In genomic region chr12:4293942-4294505, GRCh38 we compare ENCODE assay signal across 11 cellular contexts. TPM values are rescaled to one million over a fixed set of nuclear protein-coding genes. Genes with fewer than 3 reads are reported as not detected.
DNase-seq lines count a peak whose midpoint lies in the region; TF ChIP-seq lines count a peak whose summit lies in the region.
"Had no signal": no experiment of that assay in that cellular context is flagged by ENCODE, and none has a peak within 500 bp of the region (broad histone marks: within the 10 kb centered on the region; RNA-seq: fewer than 3 reads in every experiment).

No MANE protein-coding gene starts in this region.

- no peaks in the 10 kb centered on the region for H3K27me3 ChIP-seq in WERI-Rb-1 (ENCODE audit: insufficient read depth, low read depth, severe bottlenecking)
- H3K27me3 ChIP-seq in neuronal stem cell (ENCODE audit: control insufficient read depth in 3 of 3, insufficient read depth in 3 of 3, low read depth in 1 of 3, low read length in 3 of 3): no peaks in the 10 kb centered on the region
- H3K27me3 ChIP-seq in breast epithelium: no peaks in the 10 kb centered on the region

- POLR2A ChIA-PET in GM10248 (lab: Yijun Ruan, JAX): interaction anchor here (0.6 kb wide), 1 partner anchor 409 kb away, joined by 4 read pairs; no protein-coding TSS in a partner anchor

- peak overlapping the region; percentile 93 for H3K27ac Mint-ChIP-seq in activated CD4-positive, alpha-beta T cell treated with anti-CD3 and anti-CD28 coated beads, Interleukin-2, amount 10 ng/mL, durations not matched to agents 24 days and 14 days
- H3K27ac Mint-ChIP-seq in endothelial cell (ENCODE audit: unreplicated experiment): peak overlapping the region; percentile 80

- H3K18ac ChIP-seq in neuronal stem cell (ENCODE audit: low read length): no peak overlapping the region

- H2BK5ac ChIP-seq in neuronal stem cell (ENCODE audit: low read length): no peak overlapping the region

- no peak overlapping the region for H2AFZ ChIP-seq in neuronal stem cell (ENCODE audit: low read length)

- TF ChIP-seq CTCF in WERI-Rb-1 (IDR thresholded peaks at IDR 0.05; ENCODE audit: low read depth, low read length) (no peak), endothelial cell (IDR thresholded peaks at IDR 0.05; ENCODE audit: unreplicated experiment) (no peak), GM10248 (IDR thresholded peaks at IDR 0.05; ENCODE audit: control extremely low read depth, extremely low read depth, low read depth, missing control alignments) (no peak), breast epithelium (IDR thresholded peaks at IDR 0.05) (no peak)

- no peaks in the 10 kb centered on the region for H3K36me3 ChIP-seq in WERI-Rb-1
- H3K36me3 ChIP-seq in neuronal stem cell (replicated peaks in 1 of 2; ENCODE audit: control insufficient read depth in 2 of 2, insufficient read depth in 2 of 2, low read length in 2 of 2): peaks cover 37 to 97% of the 10 kb centered on the region in 2 donors
- no peaks in the 10 kb centered on the region for H3K36me3 ChIP-seq in breast epithelium

- no peak overlapping the region for H3K4ac ChIP-seq in neuronal stem cell (ENCODE audit: low read length)

- no peak overlapping the region for H2BK12ac ChIP-seq in neuronal stem cell (ENCODE audit: low read length)

- no peaks in the 10 kb centered on the region for H3K9me3 Mint-ChIP-seq in activated CD4-positive, alpha-beta T cell treated with anti-CD3 and anti-CD28 coated beads, Interleukin-2, amount 10 ng/mL, durations not matched to agents 24 days and 14 days
- H3K9me3 Mint-ChIP-seq in endothelial cell (ENCODE audit: unreplicated experiment): no peaks in the 10 kb centered on the region

- H4K91ac ChIP-seq in neuronal stem cell (ENCODE audit: low read depth, low read length, poor library complexity): no peak overlapping the region

- H2AK5ac ChIP-seq in neuronal stem cell (ENCODE audit: low read depth, low read length): no peak overlapping the region

- H3K27ac ChIP-seq in WERI-Rb-1 (peak overlapping the region; percentile 83), neuronal stem cell (replicated peaks; ENCODE audit: low read length) (peak overlapping the region; percentile 64), breast epithelium (peak overlapping the region in 1 of 2 donors; percentile 70)
- H3K27ac ChIP-seq: A549 had no signal

- peaks cover 8% of the 10 kb centered on the region for H3K79me1 ChIP-seq in neuronal stem cell (ENCODE audit: low read depth, low read length)

- H2BK15ac ChIP-seq in neuronal stem cell (ENCODE audit: low read length): no peak overlapping the region

- H3K9ac ChIP-seq in neuronal stem cell (ENCODE audit: low read depth, low read length, poor library complexity): no peak overlapping the region

- H3K4me3 ChIP-seq in WERI-Rb-1 (ENCODE audit: low read depth, low read length): no peak overlapping the region
- H3K4me3 ChIP-seq in neuronal stem cell (ENCODE audit: low read length in 2 of 2): no peak overlapping the region
- peak overlapping the region in 1 of 3 donors; percentile 27 for H3K4me3 ChIP-seq in breast epithelium
- H3K4me3 ChIP-seq: A549 had no signal

- WGBS in neuronal stem cell (ENCODE audit: extremely low coverage in 2 of 2, insufficient read length in 2 of 2, insufficient replicate concordance in 1 of 2), 2 donors: no CpG with 5 or more reads among the region's 16 CpGs

- H2BK120ac ChIP-seq in neuronal stem cell (ENCODE audit: low read depth, low read length): no peak overlapping the region

- DNase-seq in activated CD4-positive, alpha-beta T cell treated with anti-CD3 and anti-CD28 coated beads, Interleukin-2, amount 10 ng/mL, durations not matched to agents 24 days and 14 days: no peak
- DNase-seq in activated CD4-positive, alpha-beta T cell treated with anti-CD3 and anti-CD28 coated beads for 4 hours: no peak
- DNase-seq in WERI-Rb-1 (peak; percentile 82), endothelial cell (ENCODE audit: low spot score) (no peak), neuronal stem cell (ENCODE audit: low spot score) (no peak), GM10248 (ENCODE audit: extremely low spot score) (no peak), breast epithelium (ENCODE audit: low spot score in 2 of 2) (no peak)
- no peak for DNase-seq in stimulated activated CD4-positive, alpha-beta T cell treated with anti-CD3 and anti-CD28 coated beads, Interleukin-4, amount 100 ng/mL, for 1 hour
- DNase-seq: HCEC 1CT, NCI-H1417 treated with DMSO at 0.1 percent for 48 hours had no signal

- TF ChIP-seq POLR2A in breast epithelium (IDR thresholded peaks at IDR 0.05): no peak

- peak overlapping the region; percentile 34 for H3K4me2 ChIP-seq in neuronal stem cell (ENCODE audit: insufficient read depth, low read length, poor library complexity, severe bottlenecking)
- H3K4me2 ChIP-seq: A549 had no signal

- no peak overlapping the region for H4K8ac ChIP-seq in neuronal stem cell (ENCODE audit: low read depth, low read length)

- H3K14ac ChIP-seq in neuronal stem cell (ENCODE audit: low read length): no peak overlapping the region

- no peaks in the 10 kb centered on the region for H3K27me3 Mint-ChIP-seq in activated CD4-positive, alpha-beta T cell treated with anti-CD3 and anti-CD28 coated beads, Interleukin-2, amount 10 ng/mL, durations not matched to agents 24 days and 14 days
- H3K27me3 Mint-ChIP-seq in endothelial cell (ENCODE audit: unreplicated experiment): peaks cover 17% of the 10 kb centered on the region

- intact Hi-C loops in activated CD4-positive, alpha-beta T cell treated with anti-CD3 and anti-CD28 coated beads, Interleukin-2, amount 10 ng/mL, durations not matched to agents 24 days and 14 days (cut with micrococcal nuclease): no loop called here
- intact Hi-C loops in breast epithelium (cut with DNase I; ENCODE audit: low total_unique reads): no loop called here

- H3K4me1 ChIP-seq in neuronal stem cell (ENCODE audit: control insufficient read depth in 2 of 2, insufficient read depth in 1 of 2, low read depth in 1 of 2, low read length in 2 of 2) (peaks cover 30 to 32% of the 10 kb centered on the region in 2 donors), breast epithelium (no peaks in the 10 kb centered on the region)
- H3K4me1 ChIP-seq: A549 had no signal

- H3K9me3 ChIP-seq in WERI-Rb-1 (ENCODE audit: severe bottlenecking) (no peaks in the 10 kb centered on the region), neuronal stem cell (replicated peaks in 1 of 2; ENCODE audit: control insufficient read depth in 2 of 2, insufficient read depth in 1 of 2, low read depth in 1 of 2, low read length in 2 of 2) (no peaks in the 10 kb centered on the region), breast epithelium (no peaks in the 10 kb centered on the region)
- H3K9me3 ChIP-seq: A549 had no signal

- H3K23ac ChIP-seq in neuronal stem cell (ENCODE audit: low read depth, low read length, poor library complexity): no peak overlapping the region

- H3K4me1 Mint-ChIP-seq in activated CD4-positive, alpha-beta T cell treated with anti-CD3 and anti-CD28 coated beads, Interleukin-2, amount 10 ng/mL, durations not matched to agents 24 days and 14 days: peaks cover 66% of the 10 kb centered on the region
- H3K4me1 Mint-ChIP-seq in endothelial cell (ENCODE audit: unreplicated experiment): peaks cover 48% of the 10 kb centered on the region

- CTCF ChIA-PET in GM10248 (lab: Yijun Ruan, JAX): interaction anchor here (1.0 to 1.9 kb wide), 5 partner anchors 9 to 408 kb away, joined by 4 to 11 read pairs (median 4); no protein-coding TSS in a partner anchor

- peak overlapping the region; percentile 64 for H3K4me3 Mint-ChIP-seq in activated CD4-positive, alpha-beta T cell treated with anti-CD3 and anti-CD28 coated beads, Interleukin-2, amount 10 ng/mL, durations not matched to agents 24 days and 14 days
- peak overlapping the region; percentile 16 for H3K4me3 Mint-ChIP-seq in endothelial cell (ENCODE audit: unreplicated experiment)

- peaks cover 90% of the 10 kb centered on the region for H3K36me3 Mint-ChIP-seq in activated CD4-positive, alpha-beta T cell treated with anti-CD3 and anti-CD28 coated beads, Interleukin-2, amount 10 ng/mL, durations not matched to agents 24 days and 14 days (ENCODE audit: low read depth)
- H3K36me3 Mint-ChIP-seq in endothelial cell (ENCODE audit: low read depth, unreplicated experiment): peaks cover 43% of the 10 kb centered on the region

RNA-seq across cellular contexts. Expression of gene CCND2, which starts 20.5 kb away (rescaled TPM):
- 607 and 615 TPM in 2 replicates for total RNA-seq in activated CD4-positive, alpha-beta T cell treated with anti-CD3 and anti-CD28 coated beads, Interleukin-2, amount 10 ng/mL, durations not matched to agents 24 days and 14 days
- 88.1 TPM for total RNA-seq in endothelial cell (ENCODE audit: unreplicated experiment)
- polyA plus RNA-seq in neuronal stem cell (2013, experiment 1 of 2): 82.7 TPM
- 87.9 TPM for polyA plus RNA-seq in neuronal stem cell (2013, experiment 2 of 2)
- 10 to 100 TPM; 43.3 to 72.8 (median 53.7) TPM for total RNA-seq in breast epithelium

RNA-seq across cellular contexts. Expression of gene TIGAR, which starts 27.0 kb away (rescaled TPM):
- total RNA-seq in activated CD4-positive, alpha-beta T cell treated with anti-CD3 and anti-CD28 coated beads, Interleukin-2, amount 10 ng/mL, durations not matched to agents 24 days and 14 days: 13.4 TPM in 2 replicates
- total RNA-seq in endothelial cell (ENCODE audit: unreplicated experiment) (21.9 TPM), breast epithelium (1 to 10 TPM; 2.9 to 7.5 (median 6.9) TPM)
- polyA plus RNA-seq in neuronal stem cell (2013, experiment 1 of 2): 10.6 TPM
- polyA plus RNA-seq in neuronal stem cell (2013, experiment 2 of 2): 10.3 TPM
